10 cellular contexts compared by ENCODE assay signal in the genomic region with DNA sequence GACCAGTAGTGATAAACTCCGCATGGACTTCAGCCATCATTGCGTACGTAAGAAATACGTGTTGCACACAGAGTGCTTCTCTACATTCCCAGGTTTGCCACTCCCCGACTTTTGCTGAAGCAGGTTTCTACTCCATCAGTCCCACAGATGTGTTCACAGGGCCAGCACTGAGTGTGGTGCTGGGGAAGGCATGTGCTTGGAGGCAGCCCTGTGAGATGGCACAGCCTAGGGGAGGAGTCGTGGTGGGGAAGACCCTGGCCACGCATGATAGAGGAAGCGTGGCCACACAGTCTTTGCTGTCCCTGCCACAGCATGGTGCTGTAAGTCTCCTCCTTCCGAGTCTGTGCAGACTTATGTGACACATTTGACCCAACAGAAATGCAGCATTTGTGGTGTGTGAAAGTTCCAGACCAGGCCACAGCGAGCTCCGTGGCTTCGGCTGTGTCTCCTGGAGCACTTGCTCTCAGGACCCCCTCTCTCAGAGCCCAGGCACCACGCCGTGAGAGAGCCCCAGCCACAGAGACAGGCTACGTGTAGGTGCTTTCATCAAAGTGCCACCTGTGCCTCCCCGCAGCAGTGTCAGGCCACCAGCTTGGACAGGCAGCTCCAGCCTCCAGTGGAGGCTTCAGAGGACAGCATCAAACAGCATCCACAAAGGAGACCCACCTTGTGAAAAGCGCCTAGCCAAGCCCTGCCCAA.
DNase-seq lines count a peak whose midpoint lies in the region; ATAC-seq and TF ChIP-seq lines count a peak whose summit lies in the region.
"Had no signal": no experiment of that assay in that cellular context is flagged by ENCODE, and none has a peak within 500 bp of the region (broad histone marks: within the 10 kb centered on the region; RNA-seq: fewer than 3 reads in every experiment).

No MANE protein-coding gene starts in this region.

- no peak overlapping the region for H3K4me2 ChIP-seq in Karpas-422 (ENCODE audit: low read depth, low read length, poor library complexity, severe bottlenecking)
- H3K4me2 ChIP-seq in smooth muscle cell = peak overlapping the region; percentile 22

- H3K27ac ChIP-seq in Karpas-422 (ENCODE audit: low read length) (no peak overlapping the region), smooth muscle cell (ENCODE audit: low read depth) (no peak overlapping the region)

- H3K9me3 Mint-ChIP-seq in dendritic cell treated with granulocyte-macrophage colony-stimulating factor and Interleukin-4, amounts not matched to agents 40 ng/mL and 50 ng/mL, for 4 days = no peaks in the 10 kb centered on the region

- intact Hi-C loops in dendritic cell treated with granulocyte-macrophage colony-stimulating factor and Interleukin-4, amounts not matched to agents 40 ng/mL and 50 ng/mL, for 4 days (cut with micrococcal nuclease) = loop anchor here (1.0 to 5.0 kb wide), 3 partner anchors 17 to 183 kb away; no protein-coding TSS in a partner anchor

- H3K27me3 ChIP-seq in Karpas-422 (ENCODE audit: low read length) (no peaks in the 10 kb centered on the region), smooth muscle cell (ENCODE audit: low read depth) (no peaks in the 10 kb centered on the region)
- H3K27me3 ChIP-seq: heart right ventricle, pancreas had no signal

- DNase-seq in Karpas-422 = no peak
- DNase-seq in smooth muscle cell (lab: John Stamatoyannopoulos, UW; ENCODE audit: unreplicated experiment) = no peak
- no peak for DNase-seq in SIG-M5 (lab: John Stamatoyannopoulos, UW)
- DNase-seq in HEK293T (ENCODE audit: extremely low spot score) = no peak
- DNase-seq: NCI-H1436 had no signal

- H3K4me3 Mint-ChIP-seq in dendritic cell treated with granulocyte-macrophage colony-stimulating factor and Interleukin-4, amounts not matched to agents 40 ng/mL and 50 ng/mL, for 4 days = peak overlapping the region; percentile 27

- H4K20me1 ChIP-seq in Karpas-422 (ENCODE audit: insufficient read depth, low read depth, low read length) (no peaks in the 10 kb centered on the region), smooth muscle cell (ENCODE audit: low read depth) (no peaks in the 10 kb centered on the region)

- POLR2A ChIA-PET in HEK293T (lab: Yijun Ruan, JAX) = interaction anchor here (0.9 kb wide), 1 partner anchor 254 kb away, joined by 3 read pairs; no protein-coding TSS in a partner anchor

- WGBS in smooth muscle cell (ENCODE audit: low lambda C conversion rate) = 91% methylated on average over 17 of the region's 17 CpGs

- H3K79me2 ChIP-seq in Karpas-422 (ENCODE audit: low read length) (no peaks in the 10 kb centered on the region), smooth muscle cell (ENCODE audit: low read depth) (no peaks in the 10 kb centered on the region)

- no peak overlapping the region for H3K9ac ChIP-seq in Karpas-422 (ENCODE audit: low read length)
- no peak overlapping the region for H3K9ac ChIP-seq in smooth muscle cell (ENCODE audit: low read depth)

- TF ChIP-seq CTCF in smooth muscle cell (IDR thresholded peaks at IDR 0.05; ENCODE audit: borderline replicate concordance, insufficient read depth, poor library complexity, severe bottlenecking) = no peak

- H3K4me1 ChIP-seq in Karpas-422 (ENCODE audit: low read length) (no peaks in the 10 kb centered on the region), smooth muscle cell (ENCODE audit: low read depth) (peaks cover 9% of the 10 kb centered on the region)

- H3K4me1 Mint-ChIP-seq in dendritic cell treated with granulocyte-macrophage colony-stimulating factor and Interleukin-4, amounts not matched to agents 40 ng/mL and 50 ng/mL, for 4 days (ENCODE audit: low read depth) = peaks cover 69% of the 10 kb centered on the region

- H3K4me3 ChIP-seq in Karpas-422 (ENCODE audit: low read length) (no peak overlapping the region), smooth muscle cell (no peak overlapping the region)
- H3K4me3 ChIP-seq: pancreas had no signal

- CTCF ChIA-PET in HEK293T (lab: Yijun Ruan, JAX) = no interaction called here

- ATAC-seq in GM19397 (IDR thresholded peaks at IDR 0.05; ENCODE audit: unreplicated experiment) = peak; percentile 57
- no peak for ATAC-seq in GM18520 (IDR thresholded peaks at IDR 0.05; ENCODE audit: unreplicated experiment)

- no peaks in the 10 kb centered on the region for H3K9me2 ChIP-seq in Karpas-422 (replicated peaks; ENCODE audit: insufficient read depth, low read length)

- H3K36me3 ChIP-seq in Karpas-422 (ENCODE audit: insufficient read depth, low read length) (no peaks in the 10 kb centered on the region), smooth muscle cell (ENCODE audit: low read depth) (no peaks in the 10 kb centered on the region)
- H3K36me3 ChIP-seq: heart right ventricle, pancreas had no signal

- H3F3A ChIP-seq in smooth muscle cell (ENCODE audit: low read depth) = peaks cover 10% of the 10 kb centered on the region

- H2AFZ ChIP-seq in Karpas-422 (ENCODE audit: low read length) (peak overlapping the region; percentile 21; the same call in 1 of the 2 replicates), smooth muscle cell (ENCODE audit: low read depth) (no peak overlapping the region)

- peak overlapping the region; percentile 99 for H3K27ac Mint-ChIP-seq in dendritic cell treated with granulocyte-macrophage colony-stimulating factor and Interleukin-4, amounts not matched to agents 40 ng/mL and 50 ng/mL, for 4 days

- H3K36me3 Mint-ChIP-seq in dendritic cell treated with granulocyte-macrophage colony-stimulating factor and Interleukin-4, amounts not matched to agents 40 ng/mL and 50 ng/mL, for 4 days (ENCODE audit: low read depth) = no peaks in the 10 kb centered on the region

- H3K27me3 Mint-ChIP-seq in dendritic cell treated with granulocyte-macrophage colony-stimulating factor and Interleukin-4, amounts not matched to agents 40 ng/mL and 50 ng/mL, for 4 days = no peaks in the 10 kb centered on the region

- H3K9me3 ChIP-seq in Karpas-422 (ENCODE audit: low read length) (no peaks in the 10 kb centered on the region), smooth muscle cell (replicated peaks; ENCODE audit: low read depth) (no peaks in the 10 kb centered on the region)
- H3K9me3 ChIP-seq: heart right ventricle, pancreas had no signal

TF ChIP-seq in HEK293T, 16 proteins besides CTCF, POLR2A, EP300 and RAD21:
- TF ChIP-seq SP1 (IDR thresholded peaks at IDR 0.05) (no peak), CTBP1 (IDR thresholded peaks at IDR 0.05; ENCODE audit: borderline replicate concordance) (no peak), FOXK2 (IDR thresholded peaks at IDR 0.05) (no peak), HDGF (IDR thresholded peaks at IDR 0.05; ENCODE audit: borderline replicate concordance) (no peak), SUZ12 (IDR thresholded peaks at IDR 0.05) (no peak), ZNF384 (IDR thresholded peaks at IDR 0.05) (no peak), BHLHE40 (IDR thresholded peaks at IDR 0.05; ENCODE audit: borderline replicate concordance) (no peak), ELF4 (IDR thresholded peaks at IDR 0.05) (no peak), FOXA1 (IDR thresholded peaks at IDR 0.05) (no peak)
